1 cellular context compared by ENCODE assay signal in the genomic region with DNA sequence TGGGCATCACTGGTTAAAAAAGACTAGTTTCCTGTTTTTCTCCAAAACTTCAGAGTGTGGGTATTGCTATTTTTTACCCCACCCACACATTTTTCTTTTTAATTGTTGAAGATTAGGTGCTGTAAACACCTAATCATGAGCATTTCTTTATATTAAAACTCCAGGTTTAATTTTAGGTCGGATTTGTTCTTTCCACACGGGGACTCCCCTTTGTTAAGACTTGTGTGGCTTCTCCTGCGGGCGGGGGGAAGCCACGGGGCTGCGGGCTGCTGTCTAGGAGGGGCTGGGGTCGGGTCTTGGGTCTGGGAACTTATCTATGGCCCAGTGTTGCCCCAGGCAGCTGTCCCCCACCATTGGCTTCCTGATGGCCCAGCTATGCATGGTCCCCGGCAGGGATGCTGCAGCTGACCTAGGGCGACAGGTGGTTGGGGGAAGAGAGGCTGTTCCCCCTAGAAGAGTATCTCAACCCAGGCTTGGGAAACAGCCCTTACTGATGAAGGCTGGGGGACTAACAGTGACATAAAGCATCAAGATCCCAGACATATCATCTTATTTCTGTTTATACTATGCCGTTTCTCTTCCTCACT.
TF ChIP-seq lines count a peak whose summit lies in the region.

No MANE protein-coding gene starts in this region.

TF ChIP-seq in GM12878, 131 proteins besides CTCF, POLR2A, EP300 and RAD21 (continued from another document and continues in another):
- TF ChIP-seq, protein P1, sequence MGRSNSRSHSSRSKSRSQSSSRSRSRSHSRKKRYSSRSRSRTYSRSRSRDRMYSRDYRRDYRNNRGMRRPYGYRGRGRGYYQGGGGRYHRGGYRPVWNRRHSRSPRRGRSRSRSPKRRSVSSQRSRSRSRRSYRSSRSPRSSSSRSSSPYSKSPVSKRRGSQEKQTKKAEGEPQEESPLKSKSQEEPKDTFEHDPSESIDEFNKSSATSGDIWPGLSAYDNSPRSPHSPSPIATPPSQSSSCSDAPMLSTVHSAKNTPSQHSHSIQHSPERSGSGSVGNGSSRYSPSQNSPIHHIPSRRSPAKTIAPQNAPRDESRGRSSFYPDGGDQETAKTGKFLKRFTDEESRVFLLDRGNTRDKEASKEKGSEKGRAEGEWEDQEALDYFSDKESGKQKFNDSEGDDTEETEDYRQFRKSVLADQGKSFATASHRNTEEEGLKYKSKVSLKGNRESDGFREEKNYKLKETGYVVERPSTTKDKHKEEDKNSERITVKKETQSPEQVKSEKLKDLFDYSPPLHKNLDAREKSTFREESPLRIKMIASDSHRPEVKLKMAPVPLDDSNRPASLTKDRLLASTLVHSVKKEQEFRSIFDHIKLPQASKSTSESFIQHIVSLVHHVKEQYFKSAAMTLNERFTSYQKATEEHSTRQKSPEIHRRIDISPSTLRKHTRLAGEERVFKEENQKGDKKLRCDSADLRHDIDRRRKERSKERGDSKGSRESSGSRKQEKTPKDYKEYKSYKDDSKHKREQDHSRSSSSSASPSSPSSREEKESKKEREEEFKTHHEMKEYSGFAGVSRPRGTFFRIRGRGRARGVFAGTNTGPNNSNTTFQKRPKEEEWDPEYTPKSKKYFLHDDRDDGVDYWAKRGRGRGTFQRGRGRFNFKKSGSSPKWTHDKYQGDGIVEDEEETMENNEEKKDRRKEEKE (IDR thresholded peaks at IDR 0.05), result no peak
- no peak for TF ChIP-seq RELA (IDR thresholded peaks at IDR 0.05; ENCODE audit: borderline replicate concordance, partially characterized antibody)
- TF ChIP-seq SMARCA5 (IDR thresholded peaks at IDR 0.05), result no peak
- TF ChIP-seq, protein P2, sequence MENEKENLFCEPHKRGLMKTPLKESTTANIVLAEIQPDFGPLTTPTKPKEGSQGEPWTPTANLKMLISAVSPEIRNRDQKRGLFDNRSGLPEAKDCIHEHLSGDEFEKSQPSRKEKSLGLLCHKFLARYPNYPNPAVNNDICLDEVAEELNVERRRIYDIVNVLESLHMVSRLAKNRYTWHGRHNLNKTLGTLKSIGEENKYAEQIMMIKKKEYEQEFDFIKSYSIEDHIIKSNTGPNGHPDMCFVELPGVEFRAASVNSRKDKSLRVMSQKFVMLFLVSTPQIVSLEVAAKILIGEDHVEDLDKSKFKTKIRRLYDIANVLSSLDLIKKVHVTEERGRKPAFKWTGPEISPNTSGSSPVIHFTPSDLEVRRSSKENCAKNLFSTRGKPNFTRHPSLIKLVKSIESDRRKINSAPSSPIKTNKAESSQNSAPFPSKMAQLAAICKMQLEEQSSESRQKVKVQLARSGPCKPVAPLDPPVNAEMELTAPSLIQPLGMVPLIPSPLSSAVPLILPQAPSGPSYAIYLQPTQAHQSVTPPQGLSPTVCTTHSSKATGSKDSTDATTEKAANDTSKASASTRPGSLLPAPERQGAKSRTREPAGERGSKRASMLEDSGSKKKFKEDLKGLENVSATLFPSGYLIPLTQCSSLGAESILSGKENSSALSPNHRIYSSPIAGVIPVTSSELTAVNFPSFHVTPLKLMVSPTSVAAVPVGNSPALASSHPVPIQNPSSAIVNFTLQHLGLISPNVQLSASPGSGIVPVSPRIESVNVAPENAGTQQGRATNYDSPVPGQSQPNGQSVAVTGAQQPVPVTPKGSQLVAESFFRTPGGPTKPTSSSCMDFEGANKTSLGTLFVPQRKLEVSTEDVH (IDR thresholded peaks at IDR 0.05; ENCODE audit: low read depth, partially characterized antibody), result no peak
- TF ChIP-seq, protein P3, sequence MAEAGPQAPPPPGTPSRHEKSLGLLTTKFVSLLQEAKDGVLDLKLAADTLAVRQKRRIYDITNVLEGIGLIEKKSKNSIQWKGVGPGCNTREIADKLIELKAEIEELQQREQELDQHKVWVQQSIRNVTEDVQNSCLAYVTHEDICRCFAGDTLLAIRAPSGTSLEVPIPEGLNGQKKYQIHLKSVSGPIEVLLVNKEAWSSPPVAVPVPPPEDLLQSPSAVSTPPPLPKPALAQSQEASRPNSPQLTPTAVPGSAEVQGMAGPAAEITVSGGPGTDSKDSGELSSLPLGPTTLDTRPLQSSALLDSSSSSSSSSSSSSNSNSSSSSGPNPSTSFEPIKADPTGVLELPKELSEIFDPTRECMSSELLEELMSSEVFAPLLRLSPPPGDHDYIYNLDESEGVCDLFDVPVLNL (IDR thresholded peaks at IDR 0.05; ENCODE audit: low read depth, low read length), result no peak
- TF ChIP-seq CEBPB (IDR thresholded peaks at IDR 0.05; ENCODE audit: borderline replicate concordance in 1 of 2, low read depth in 2 of 2, low read length in 2 of 2), result no peak
- no peak for TF ChIP-seq HDAC6 (IDR thresholded peaks at IDR 0.05; ENCODE audit: unreplicated experiment)
- no peak for TF ChIP-seq HCFC1 (IDR thresholded peaks at IDR 0.05; ENCODE audit: low read length)
- TF ChIP-seq, protein P4, sequence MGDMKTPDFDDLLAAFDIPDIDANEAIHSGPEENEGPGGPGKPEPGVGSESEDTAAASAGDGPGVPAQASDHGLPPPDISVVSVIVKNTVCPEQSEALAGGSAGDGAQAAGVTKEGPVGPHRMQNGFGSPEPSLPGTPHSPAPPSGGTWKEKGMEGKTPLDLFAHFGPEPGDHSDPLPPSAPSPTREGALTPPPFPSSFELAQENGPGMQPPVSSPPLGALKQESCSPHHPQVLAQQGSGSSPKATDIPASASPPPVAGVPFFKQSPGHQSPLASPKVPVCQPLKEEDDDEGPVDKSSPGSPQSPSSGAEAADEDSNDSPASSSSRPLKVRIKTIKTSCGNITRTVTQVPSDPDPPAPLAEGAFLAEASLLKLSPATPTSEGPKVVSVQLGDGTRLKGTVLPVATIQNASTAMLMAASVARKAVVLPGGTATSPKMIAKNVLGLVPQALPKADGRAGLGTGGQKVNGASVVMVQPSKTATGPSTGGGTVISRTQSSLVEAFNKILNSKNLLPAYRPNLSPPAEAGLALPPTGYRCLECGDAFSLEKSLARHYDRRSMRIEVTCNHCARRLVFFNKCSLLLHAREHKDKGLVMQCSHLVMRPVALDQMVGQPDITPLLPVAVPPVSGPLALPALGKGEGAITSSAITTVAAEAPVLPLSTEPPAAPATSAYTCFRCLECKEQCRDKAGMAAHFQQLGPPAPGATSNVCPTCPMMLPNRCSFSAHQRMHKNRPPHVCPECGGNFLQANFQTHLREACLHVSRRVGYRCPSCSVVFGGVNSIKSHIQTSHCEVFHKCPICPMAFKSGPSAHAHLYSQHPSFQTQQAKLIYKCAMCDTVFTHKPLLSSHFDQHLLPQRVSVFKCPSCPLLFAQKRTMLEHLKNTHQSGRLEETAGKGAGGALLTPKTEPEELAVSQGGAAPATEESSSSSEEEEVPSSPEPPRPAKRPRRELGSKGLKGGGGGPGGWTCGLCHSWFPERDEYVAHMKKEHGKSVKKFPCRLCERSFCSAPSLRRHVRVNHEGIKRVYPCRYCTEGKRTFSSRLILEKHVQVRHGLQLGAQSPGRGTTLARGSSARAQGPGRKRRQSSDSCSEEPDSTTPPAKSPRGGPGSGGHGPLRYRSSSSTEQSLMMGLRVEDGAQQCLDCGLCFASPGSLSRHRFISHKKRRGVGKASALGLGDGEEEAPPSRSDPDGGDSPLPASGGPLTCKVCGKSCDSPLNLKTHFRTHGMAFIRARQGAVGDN (IDR thresholded peaks at IDR 0.05), result peak; percentile 4; the same call in 1 of the 2 replicates
- TF ChIP-seq, protein P5, sequence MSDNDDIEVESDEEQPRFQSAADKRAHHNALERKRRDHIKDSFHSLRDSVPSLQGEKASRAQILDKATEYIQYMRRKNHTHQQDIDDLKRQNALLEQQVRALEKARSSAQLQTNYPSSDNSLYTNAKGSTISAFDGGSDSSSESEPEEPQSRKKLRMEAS (IDR thresholded peaks at IDR 0.05; ENCODE audit: low read depth, low read length), result no peak
- no peak for TF ChIP-seq ZNF217 (IDR thresholded peaks at IDR 0.05)
- no peak for TF ChIP-seq ZNF24 (IDR thresholded peaks at IDR 0.05)
- no peak for TF ChIP-seq CBX5 (IDR thresholded peaks at IDR 0.05; ENCODE audit: low read depth)
- no peak for TF ChIP-seq PAX5 (IDR thresholded peaks at IDR 0.05; ENCODE audit: borderline replicate concordance, low read depth, low read length)
- TF ChIP-seq, protein P6, sequence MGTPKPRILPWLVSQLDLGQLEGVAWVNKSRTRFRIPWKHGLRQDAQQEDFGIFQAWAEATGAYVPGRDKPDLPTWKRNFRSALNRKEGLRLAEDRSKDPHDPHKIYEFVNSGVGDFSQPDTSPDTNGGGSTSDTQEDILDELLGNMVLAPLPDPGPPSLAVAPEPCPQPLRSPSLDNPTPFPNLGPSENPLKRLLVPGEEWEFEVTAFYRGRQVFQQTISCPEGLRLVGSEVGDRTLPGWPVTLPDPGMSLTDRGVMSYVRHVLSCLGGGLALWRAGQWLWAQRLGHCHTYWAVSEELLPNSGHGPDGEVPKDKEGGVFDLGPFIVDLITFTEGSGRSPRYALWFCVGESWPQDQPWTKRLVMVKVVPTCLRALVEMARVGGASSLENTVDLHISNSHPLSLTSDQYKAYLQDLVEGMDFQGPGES (IDR thresholded peaks at IDR 0.05), result no peak
- TF ChIP-seq NFXL1 (IDR thresholded peaks at IDR 0.05; ENCODE audit: borderline replicate concordance), result no peak
- TF ChIP-seq, protein P7, sequence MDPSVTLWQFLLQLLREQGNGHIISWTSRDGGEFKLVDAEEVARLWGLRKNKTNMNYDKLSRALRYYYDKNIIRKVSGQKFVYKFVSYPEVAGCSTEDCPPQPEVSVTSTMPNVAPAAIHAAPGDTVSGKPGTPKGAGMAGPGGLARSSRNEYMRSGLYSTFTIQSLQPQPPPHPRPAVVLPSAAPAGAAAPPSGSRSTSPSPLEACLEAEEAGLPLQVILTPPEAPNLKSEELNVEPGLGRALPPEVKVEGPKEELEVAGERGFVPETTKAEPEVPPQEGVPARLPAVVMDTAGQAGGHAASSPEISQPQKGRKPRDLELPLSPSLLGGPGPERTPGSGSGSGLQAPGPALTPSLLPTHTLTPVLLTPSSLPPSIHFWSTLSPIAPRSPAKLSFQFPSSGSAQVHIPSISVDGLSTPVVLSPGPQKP (IDR thresholded peaks at IDR 0.05; ENCODE audit: low read depth, low read length), result no peak
- no peak for TF ChIP-seq SP1 (IDR thresholded peaks at IDR 0.05; ENCODE audit: low read depth, low read length)
- TF ChIP-seq RUNX3 (IDR thresholded peaks at IDR 0.05; ENCODE audit: low read length), result peak; percentile 3; the same call in 1 of the 2 replicates
- TF ChIP-seq, protein P8, sequence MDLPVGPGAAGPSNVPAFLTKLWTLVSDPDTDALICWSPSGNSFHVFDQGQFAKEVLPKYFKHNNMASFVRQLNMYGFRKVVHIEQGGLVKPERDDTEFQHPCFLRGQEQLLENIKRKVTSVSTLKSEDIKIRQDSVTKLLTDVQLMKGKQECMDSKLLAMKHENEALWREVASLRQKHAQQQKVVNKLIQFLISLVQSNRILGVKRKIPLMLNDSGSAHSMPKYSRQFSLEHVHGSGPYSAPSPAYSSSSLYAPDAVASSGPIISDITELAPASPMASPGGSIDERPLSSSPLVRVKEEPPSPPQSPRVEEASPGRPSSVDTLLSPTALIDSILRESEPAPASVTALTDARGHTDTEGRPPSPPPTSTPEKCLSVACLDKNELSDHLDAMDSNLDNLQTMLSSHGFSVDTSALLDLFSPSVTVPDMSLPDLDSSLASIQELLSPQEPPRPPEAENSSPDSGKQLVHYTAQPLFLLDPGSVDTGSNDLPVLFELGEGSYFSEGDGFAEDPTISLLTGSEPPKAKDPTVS (IDR thresholded peaks at IDR 0.05; ENCODE audit: low read depth, low read length), result no peak
- TF ChIP-seq SREBF1 (IDR thresholded peaks at IDR 0.05; ENCODE audit: low read length), result no peak
- no peak for TF ChIP-seq MTA3 (IDR thresholded peaks at IDR 0.05; ENCODE audit: borderline replicate concordance, low read length)
- TF ChIP-seq MEF2B (IDR thresholded peaks at IDR 0.05; ENCODE audit: partially characterized antibody, poor library complexity, severe bottlenecking), result peak; percentile 53
- no peak for TF ChIP-seq ATF7 (IDR thresholded peaks at IDR 0.05; ENCODE audit: low read depth)
- TF ChIP-seq NR2F1 (conservative IDR thresholded peaks at IDR 0.05), result no peak
- no peak for TF ChIP-seq EGR1 (IDR thresholded peaks at IDR 0.05; ENCODE audit: borderline replicate concordance in 1 of 2, low read depth in 2 of 2, low read length in 2 of 2)
- TF ChIP-seq SREBF2 (IDR thresholded peaks at IDR 0.05; ENCODE audit: low read length), result no peak
- TF ChIP-seq NFYA (IDR thresholded peaks at IDR 0.05; ENCODE audit: borderline replicate concordance, low read depth, low read length), result no peak
- no peak for TF ChIP-seq YBX1 (IDR thresholded peaks at IDR 0.05)
- TF ChIP-seq, protein P9, sequence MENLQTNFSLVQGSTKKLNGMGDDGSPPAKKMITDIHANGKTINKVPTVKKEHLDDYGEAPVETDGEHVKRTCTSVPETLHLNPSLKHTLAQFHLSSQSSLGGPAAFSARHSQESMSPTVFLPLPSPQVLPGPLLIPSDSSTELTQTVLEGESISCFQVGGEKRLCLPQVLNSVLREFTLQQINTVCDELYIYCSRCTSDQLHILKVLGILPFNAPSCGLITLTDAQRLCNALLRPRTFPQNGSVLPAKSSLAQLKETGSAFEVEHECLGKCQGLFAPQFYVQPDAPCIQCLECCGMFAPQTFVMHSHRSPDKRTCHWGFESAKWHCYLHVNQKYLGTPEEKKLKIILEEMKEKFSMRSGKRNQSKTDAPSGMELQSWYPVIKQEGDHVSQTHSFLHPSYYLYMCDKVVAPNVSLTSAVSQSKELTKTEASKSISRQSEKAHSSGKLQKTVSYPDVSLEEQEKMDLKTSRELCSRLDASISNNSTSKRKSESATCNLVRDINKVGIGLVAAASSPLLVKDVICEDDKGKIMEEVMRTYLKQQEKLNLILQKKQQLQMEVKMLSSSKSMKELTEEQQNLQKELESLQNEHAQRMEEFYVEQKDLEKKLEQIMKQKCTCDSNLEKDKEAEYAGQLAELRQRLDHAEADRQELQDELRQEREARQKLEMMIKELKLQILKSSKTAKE (IDR thresholded peaks at IDR 0.05; ENCODE audit: low read depth, poor library complexity, severe bottlenecking), result no peak
- no peak for TF ChIP-seq BRCA1 (IDR thresholded peaks at IDR 0.05; ENCODE audit: low read depth, low read length)
- 0 out of 2 replicates have a peak, but pooled peaks have one; percentile 62 for TF ChIP-seq TCF3 (IDR thresholded peaks at IDR 0.05; ENCODE audit: borderline replicate concordance, insufficient read depth, low read depth, low read length)
- TF ChIP-seq, protein P10, sequence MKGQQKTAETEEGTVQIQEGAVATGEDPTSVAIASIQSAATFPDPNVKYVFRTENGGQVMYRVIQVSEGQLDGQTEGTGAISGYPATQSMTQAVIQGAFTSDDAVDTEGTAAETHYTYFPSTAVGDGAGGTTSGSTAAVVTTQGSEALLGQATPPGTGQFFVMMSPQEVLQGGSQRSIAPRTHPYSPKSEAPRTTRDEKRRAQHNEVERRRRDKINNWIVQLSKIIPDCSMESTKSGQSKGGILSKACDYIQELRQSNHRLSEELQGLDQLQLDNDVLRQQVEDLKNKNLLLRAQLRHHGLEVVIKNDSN (IDR thresholded peaks at IDR 0.05; ENCODE audit: borderline replicate concordance, extremely low read length, insufficient read depth, low read depth, low read length), result no peak
- no peak for TF ChIP-seq TARDBP (IDR thresholded peaks at IDR 0.05; ENCODE audit: borderline replicate concordance)
